In the genomic region with DNA sequence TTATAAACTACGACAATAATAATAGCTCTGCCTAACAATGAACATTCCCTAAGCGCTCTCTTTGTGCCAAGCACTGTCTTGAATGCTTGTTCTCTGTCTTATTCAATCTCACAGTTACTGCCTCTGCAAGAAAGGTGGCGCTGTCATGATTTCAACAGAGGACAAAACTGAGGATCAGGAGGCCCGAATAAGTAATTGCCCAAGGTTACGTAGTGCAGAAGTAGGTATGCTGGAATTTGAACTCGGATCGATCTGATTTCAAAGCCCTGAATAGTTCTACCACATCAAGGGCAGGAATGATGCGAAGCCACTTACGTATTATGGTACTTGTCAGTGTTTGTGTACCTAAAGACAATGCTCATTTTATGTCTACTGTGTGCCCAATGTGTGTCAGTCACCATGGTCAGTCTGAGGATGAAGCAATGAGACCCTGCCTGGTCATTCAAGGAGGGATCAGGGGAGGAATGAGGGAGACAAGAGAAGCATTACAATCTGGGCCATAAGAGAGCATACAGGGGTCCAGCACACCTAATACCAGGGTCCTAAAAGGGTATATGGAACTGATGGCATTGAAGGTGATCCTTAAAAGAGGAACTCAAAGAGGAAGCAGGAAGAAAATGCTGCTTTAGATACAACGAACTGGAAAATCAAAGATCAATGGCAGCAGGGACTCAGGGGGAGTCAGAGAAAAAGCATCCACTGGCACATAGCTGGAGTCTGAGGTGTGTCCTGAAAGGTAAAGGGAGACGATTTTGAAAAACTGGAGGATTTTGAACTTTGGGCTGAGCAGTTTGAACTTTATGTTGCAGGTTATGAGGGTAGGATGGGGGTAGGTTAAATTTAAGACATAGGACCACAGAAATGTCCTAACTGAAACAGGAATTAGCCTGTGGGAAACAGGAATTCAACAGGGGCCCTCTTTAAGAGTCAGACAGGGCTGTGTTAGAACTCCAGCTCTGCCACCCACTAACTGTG, we compare ENCODE assay signal across 11 cellular contexts.
DNase-seq lines count a peak whose midpoint lies in the region; ATAC-seq and TF ChIP-seq lines count a peak whose summit lies in the region.
"Had no signal": no experiment of that assay in that cellular context is flagged by ENCODE, and none has a peak within 500 bp of the region (broad histone marks: within the 10 kb centered on the region; RNA-seq: fewer than 3 reads in every experiment).

No MANE protein-coding gene starts in this region.

- H3K4me1 ChIP-seq in right atrium auricular region: peaks cover 0 to 5% of the 10 kb centered on the region in 2 donors

- DNase-seq in NCI-H82 (lab: John Stamatoyannopoulos, UW): peak; percentile 43
- DNase-seq in NCI-H82 treated with DMSO at 0.1 percent for 48 hours (lab: John Stamatoyannopoulos, UW; ENCODE audit: unreplicated experiment): no peak
- peak; percentile 27 for DNase-seq in WERI-Rb-1
- no peak for DNase-seq in right atrium auricular region (ENCODE audit: low spot score)
- DNase-seq in superior temporal gyrus (ENCODE audit: extremely low spot score): peak; percentile 41
- no peak for DNase-seq in HK-2 (ENCODE audit: unreplicated experiment)
- no peak for DNase-seq in stimulated activated CD4-positive, alpha-beta T cell treated with anti-CD3 and anti-CD28 coated beads, Interleukin-4, amount 100 ng/mL, for 4 hours
- DNase-seq: ACHN, esophagus squamous epithelium, T1000 had no signal

- no peaks in the 10 kb centered on the region for H3K36me3 ChIP-seq in WERI-Rb-1
- H3K36me3 ChIP-seq in right atrium auricular region: no peaks in the 10 kb centered on the region
- H3K36me3 ChIP-seq: esophagus squamous epithelium had no signal

- TF ChIP-seq CTCF in WERI-Rb-1 (IDR thresholded peaks at IDR 0.05; ENCODE audit: low read depth, low read length): peak; percentile 48
- TF ChIP-seq CTCF in right atrium auricular region (IDR thresholded peaks at IDR 0.05): peak; percentile 25 to 60

- H3K27ac ChIP-seq in WERI-Rb-1 (no peak overlapping the region), right atrium auricular region (no peak overlapping the region)

- no peaks in the 10 kb centered on the region for H3K27me3 ChIP-seq in WERI-Rb-1 (ENCODE audit: insufficient read depth, low read depth, severe bottlenecking)
- H3K27me3 ChIP-seq in right atrium auricular region: no peaks in the 10 kb centered on the region
- H3K27me3 ChIP-seq: esophagus squamous epithelium had no signal

- ATAC-seq in HG03045 (IDR thresholded peaks at IDR 0.05; ENCODE audit: unreplicated experiment): no peak

- H3K9me3 ChIP-seq in WERI-Rb-1 (ENCODE audit: severe bottlenecking) (no peaks in the 10 kb centered on the region), right atrium auricular region (no peaks in the 10 kb centered on the region)
- H3K9me3 ChIP-seq: esophagus squamous epithelium had no signal

- no peak overlapping the region for H3K4me3 ChIP-seq in WERI-Rb-1 (ENCODE audit: low read depth, low read length)
- H3K4me3 ChIP-seq in right atrium auricular region: no peak overlapping the region
- H3K4me3 ChIP-seq: esophagus squamous epithelium had no signal

Comparison
In these comparisons a context has a peak if more than half of its experiments do, and no peak if none do; other contexts are left out.
1. DNase-seq: peak in NCI-H82 (single experiment), WERI-Rb-1 (single experiment) and superior temporal gyrus (single experiment); none in NCI-H82 treated with DMSO at 0.1 percent for 48 hours (single experiment), right atrium auricular region (single experiment), HK-2 (single experiment) and stimulated activated CD4-positive, alpha-beta T cell treated with anti-CD3 and anti-CD28 coated beads, Interleukin-4, amount 100 ng/mL, for 4 hours (0 of 2).